In genomic region chr1:72122099-72122893, GRCh38 we compare ENCODE assay signal across 24 cellular contexts.
DNase-seq lines count a peak whose midpoint lies in the region; ATAC-seq and TF ChIP-seq lines count a peak whose summit lies in the region.
"Had no signal": no experiment of that assay in that cellular context is flagged by ENCODE, and none has a peak within 500 bp of the region (broad histone marks: within the 10 kb centered on the region; RNA-seq: fewer than 3 reads in every experiment).

No MANE protein-coding gene starts in this region.

- H3K4me2 ChIP-seq in smooth muscle cell = no peak overlapping the region
- H3K4me2 ChIP-seq: neural progenitor cell had no signal

- 54 to 57% methylated on average over 4 of the region's 4 CpGs for WGBS in heart right ventricle, 2 donors
- WGBS in smooth muscle cell (ENCODE audit: low lambda C conversion rate) = 83% methylated on average over 4 of the region's 4 CpGs

- H3K9ac ChIP-seq in smooth muscle cell (ENCODE audit: low read depth) = no peak overlapping the region
- H3K9ac ChIP-seq: neural progenitor cell had no signal

- peaks cover 0 to 4% (median 0%) of the 10 kb centered on the region in 11 donors for H3K9me3 ChIP-seq in heart right ventricle
- no peaks in the 10 kb centered on the region for H3K9me3 ChIP-seq in smooth muscle cell (replicated peaks; ENCODE audit: low read depth)
- H3K9me3 ChIP-seq: esophagus squamous epithelium had no signal

- H3K27me3 ChIP-seq in heart right ventricle (no peaks in the 10 kb centered on the region), smooth muscle cell (ENCODE audit: low read depth) (no peaks in the 10 kb centered on the region)
- H3K27me3 ChIP-seq: esophagus squamous epithelium, neural progenitor cell had no signal

- H3K4me1 ChIP-seq in heart right ventricle (peaks cover 0 to 7% (median 0%) of the 10 kb centered on the region in 9 donors), smooth muscle cell (ENCODE audit: low read depth) (no peaks in the 10 kb centered on the region)
- H3K4me1 ChIP-seq: esophagus squamous epithelium, neural progenitor cell had no signal

- H4K20me1 ChIP-seq in smooth muscle cell (ENCODE audit: low read depth) = no peaks in the 10 kb centered on the region

- no peak overlapping the region for H3K4me3 ChIP-seq in heart right ventricle
- H3K4me3 ChIP-seq in smooth muscle cell = no peak overlapping the region
- H3K4me3 ChIP-seq: esophagus squamous epithelium, GM12878, neural progenitor cell had no signal

- in situ Hi-C loops in SK-MEL-5 (cut with HindIII; ENCODE audit: low pct_unique_long_range_greater_than_20kb, low sequenced_read_pairs) = no loop called here

- TF ChIP-seq POLR2A in erythroblast (IDR thresholded peaks at IDR 0.05; ENCODE audit: low read length) = no peak

- no peaks in the 10 kb centered on the region for H3K79me2 ChIP-seq in smooth muscle cell (ENCODE audit: low read depth)

- intact Hi-C loops in heart right ventricle (cut with DNase I) = loop anchor here in 1 of 10 donors (10.0 kb wide), 1 partner anchor 163 kb away; the partner anchor contains the start of gene NEGR1

- peak overlapping the region; percentile 31 for H2AFZ ChIP-seq in smooth muscle cell (ENCODE audit: low read depth)
- H2AFZ ChIP-seq: neural progenitor cell had no signal

- H3K27ac ChIP-seq in heart right ventricle (peak overlapping the region in 4 of 10 donors; percentile 4 to 54 (median 18)), smooth muscle cell (ENCODE audit: low read depth) (no peak overlapping the region)
- H3K27ac ChIP-seq: HL-60, neural progenitor cell had no signal

- peak; percentile 25 for DNase-seq in Ammon's horn (ENCODE audit: low spot score)
- peak; percentile 1 for DNase-seq in SK-MEL-5 (ENCODE audit: low read depth, low spot score)
- DNase-seq in heart right ventricle = no peak
- no peak for DNase-seq in smooth muscle cell (lab: John Stamatoyannopoulos, UW; ENCODE audit: unreplicated experiment)
- no peak for DNase-seq in NCI-H2227 (lab: John Stamatoyannopoulos, UW; ENCODE audit: unreplicated experiment)
- DNase-seq in mucosa of gallbladder (ENCODE audit: low spot score) = no peak
- DNase-seq in erythroblast (lab: John Stamatoyannopoulos, UW) = no peak
- DNase-seq: activated CD8-positive, alpha-beta T cell treated with anti-CD3 and anti-CD28 coated beads for 36 hours; activated naive CD8-positive, alpha-beta T cell treated with anti-CD3 and anti-CD28 coated beads for 36 hours; activated T-cell treated with anti-CD3 and anti-CD28 coated beads, Interleukin-2, amount 50 U/mL, for 48 hours; Calu3; esophagus squamous epithelium; H7; hypothalamus; NCI-H1694 treated with DMSO at 0.1 percent for 48 hours; NCI-H510A; SIG-M5; stimulated activated naive CD4-positive, alpha-beta T cell; T-helper 17 cell; trophoblast cell had no signal

- H3K36me3 ChIP-seq in heart right ventricle = no peaks in the 10 kb centered on the region
- H3K36me3 ChIP-seq in smooth muscle cell (ENCODE audit: low read depth) = no peaks in the 10 kb centered on the region
- H3K36me3 ChIP-seq: esophagus squamous epithelium, neural progenitor cell had no signal

- no peaks in the 10 kb centered on the region for H3F3A ChIP-seq in smooth muscle cell (ENCODE audit: low read depth)

- no peak for TF ChIP-seq CTCF in heart right ventricle (IDR thresholded peaks at IDR 0.05)
- no peak for TF ChIP-seq CTCF in smooth muscle cell (IDR thresholded peaks at IDR 0.05; ENCODE audit: borderline replicate concordance, insufficient read depth, poor library complexity, severe bottlenecking)

- ATAC-seq in heart right ventricle (peak in 7 of 8 donors; percentile 68 to 86 (median 82)), HG02852 (IDR thresholded peaks at IDR 0.05; ENCODE audit: unreplicated experiment) (no peak)
- ATAC-seq: activated CD8-positive, alpha-beta T cell treated with anti-CD3 and anti-CD28 coated beads for 36 hours; GM12878; T-helper 17 cell had no signal

Comparison
In these comparisons a context has a peak if more than half of its experiments do, and no peak if none do; other contexts are left out.
1. DNase-seq: peak in Ammon's horn (single experiment) and SK-MEL-5 (single experiment); none in heart right ventricle (0 of 2), smooth muscle cell (single experiment), NCI-H2227 (single experiment), mucosa of gallbladder (single experiment) and erythroblast (0 of 2).